ENCODE assay signal across 1 cellular context in the genomic region with DNA sequence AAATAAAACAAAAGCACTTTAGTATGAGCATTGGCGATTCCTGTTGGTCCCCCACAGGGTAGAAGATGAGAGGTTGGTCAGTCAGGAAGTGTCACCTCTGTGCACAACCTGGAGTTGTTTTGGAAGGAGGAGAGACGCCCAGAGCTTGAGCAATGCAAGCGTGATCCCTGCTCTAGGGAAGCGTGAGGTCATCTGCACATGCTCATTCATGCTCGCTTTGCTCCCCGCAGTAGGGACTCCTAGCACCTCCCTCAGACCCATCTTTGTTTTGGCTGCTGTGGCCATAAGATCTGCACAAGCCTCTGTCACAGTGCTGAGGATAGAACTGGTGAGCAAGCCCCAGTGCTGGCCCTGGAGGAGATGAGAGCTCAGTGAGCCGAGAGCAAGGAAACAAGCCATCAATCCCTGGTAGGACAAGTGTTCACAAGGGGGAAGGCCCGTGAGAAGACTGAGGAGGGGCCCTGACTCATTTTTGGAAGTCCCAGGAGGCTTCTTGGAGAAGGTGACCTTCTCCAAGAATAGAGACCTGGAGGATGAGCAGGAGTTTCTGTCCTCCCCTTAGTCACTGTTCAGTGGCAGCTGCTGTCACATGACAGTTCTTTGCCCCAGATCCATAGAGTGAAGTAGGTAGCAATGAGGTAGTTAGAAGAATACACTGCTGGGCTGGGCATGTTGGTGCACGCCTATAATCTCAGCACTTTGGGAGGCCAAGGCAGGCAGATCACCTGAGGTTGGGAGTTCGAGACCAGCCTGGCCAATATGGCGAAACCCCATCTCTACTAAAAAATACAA.
TF ChIP-seq lines count a peak whose summit lies in the region.

No MANE protein-coding gene starts in this region.

TF ChIP-seq in K562, 482 proteins besides CTCF, POLR2A, EP300 and RAD21:
- TF ChIP-seq, protein P1, sequence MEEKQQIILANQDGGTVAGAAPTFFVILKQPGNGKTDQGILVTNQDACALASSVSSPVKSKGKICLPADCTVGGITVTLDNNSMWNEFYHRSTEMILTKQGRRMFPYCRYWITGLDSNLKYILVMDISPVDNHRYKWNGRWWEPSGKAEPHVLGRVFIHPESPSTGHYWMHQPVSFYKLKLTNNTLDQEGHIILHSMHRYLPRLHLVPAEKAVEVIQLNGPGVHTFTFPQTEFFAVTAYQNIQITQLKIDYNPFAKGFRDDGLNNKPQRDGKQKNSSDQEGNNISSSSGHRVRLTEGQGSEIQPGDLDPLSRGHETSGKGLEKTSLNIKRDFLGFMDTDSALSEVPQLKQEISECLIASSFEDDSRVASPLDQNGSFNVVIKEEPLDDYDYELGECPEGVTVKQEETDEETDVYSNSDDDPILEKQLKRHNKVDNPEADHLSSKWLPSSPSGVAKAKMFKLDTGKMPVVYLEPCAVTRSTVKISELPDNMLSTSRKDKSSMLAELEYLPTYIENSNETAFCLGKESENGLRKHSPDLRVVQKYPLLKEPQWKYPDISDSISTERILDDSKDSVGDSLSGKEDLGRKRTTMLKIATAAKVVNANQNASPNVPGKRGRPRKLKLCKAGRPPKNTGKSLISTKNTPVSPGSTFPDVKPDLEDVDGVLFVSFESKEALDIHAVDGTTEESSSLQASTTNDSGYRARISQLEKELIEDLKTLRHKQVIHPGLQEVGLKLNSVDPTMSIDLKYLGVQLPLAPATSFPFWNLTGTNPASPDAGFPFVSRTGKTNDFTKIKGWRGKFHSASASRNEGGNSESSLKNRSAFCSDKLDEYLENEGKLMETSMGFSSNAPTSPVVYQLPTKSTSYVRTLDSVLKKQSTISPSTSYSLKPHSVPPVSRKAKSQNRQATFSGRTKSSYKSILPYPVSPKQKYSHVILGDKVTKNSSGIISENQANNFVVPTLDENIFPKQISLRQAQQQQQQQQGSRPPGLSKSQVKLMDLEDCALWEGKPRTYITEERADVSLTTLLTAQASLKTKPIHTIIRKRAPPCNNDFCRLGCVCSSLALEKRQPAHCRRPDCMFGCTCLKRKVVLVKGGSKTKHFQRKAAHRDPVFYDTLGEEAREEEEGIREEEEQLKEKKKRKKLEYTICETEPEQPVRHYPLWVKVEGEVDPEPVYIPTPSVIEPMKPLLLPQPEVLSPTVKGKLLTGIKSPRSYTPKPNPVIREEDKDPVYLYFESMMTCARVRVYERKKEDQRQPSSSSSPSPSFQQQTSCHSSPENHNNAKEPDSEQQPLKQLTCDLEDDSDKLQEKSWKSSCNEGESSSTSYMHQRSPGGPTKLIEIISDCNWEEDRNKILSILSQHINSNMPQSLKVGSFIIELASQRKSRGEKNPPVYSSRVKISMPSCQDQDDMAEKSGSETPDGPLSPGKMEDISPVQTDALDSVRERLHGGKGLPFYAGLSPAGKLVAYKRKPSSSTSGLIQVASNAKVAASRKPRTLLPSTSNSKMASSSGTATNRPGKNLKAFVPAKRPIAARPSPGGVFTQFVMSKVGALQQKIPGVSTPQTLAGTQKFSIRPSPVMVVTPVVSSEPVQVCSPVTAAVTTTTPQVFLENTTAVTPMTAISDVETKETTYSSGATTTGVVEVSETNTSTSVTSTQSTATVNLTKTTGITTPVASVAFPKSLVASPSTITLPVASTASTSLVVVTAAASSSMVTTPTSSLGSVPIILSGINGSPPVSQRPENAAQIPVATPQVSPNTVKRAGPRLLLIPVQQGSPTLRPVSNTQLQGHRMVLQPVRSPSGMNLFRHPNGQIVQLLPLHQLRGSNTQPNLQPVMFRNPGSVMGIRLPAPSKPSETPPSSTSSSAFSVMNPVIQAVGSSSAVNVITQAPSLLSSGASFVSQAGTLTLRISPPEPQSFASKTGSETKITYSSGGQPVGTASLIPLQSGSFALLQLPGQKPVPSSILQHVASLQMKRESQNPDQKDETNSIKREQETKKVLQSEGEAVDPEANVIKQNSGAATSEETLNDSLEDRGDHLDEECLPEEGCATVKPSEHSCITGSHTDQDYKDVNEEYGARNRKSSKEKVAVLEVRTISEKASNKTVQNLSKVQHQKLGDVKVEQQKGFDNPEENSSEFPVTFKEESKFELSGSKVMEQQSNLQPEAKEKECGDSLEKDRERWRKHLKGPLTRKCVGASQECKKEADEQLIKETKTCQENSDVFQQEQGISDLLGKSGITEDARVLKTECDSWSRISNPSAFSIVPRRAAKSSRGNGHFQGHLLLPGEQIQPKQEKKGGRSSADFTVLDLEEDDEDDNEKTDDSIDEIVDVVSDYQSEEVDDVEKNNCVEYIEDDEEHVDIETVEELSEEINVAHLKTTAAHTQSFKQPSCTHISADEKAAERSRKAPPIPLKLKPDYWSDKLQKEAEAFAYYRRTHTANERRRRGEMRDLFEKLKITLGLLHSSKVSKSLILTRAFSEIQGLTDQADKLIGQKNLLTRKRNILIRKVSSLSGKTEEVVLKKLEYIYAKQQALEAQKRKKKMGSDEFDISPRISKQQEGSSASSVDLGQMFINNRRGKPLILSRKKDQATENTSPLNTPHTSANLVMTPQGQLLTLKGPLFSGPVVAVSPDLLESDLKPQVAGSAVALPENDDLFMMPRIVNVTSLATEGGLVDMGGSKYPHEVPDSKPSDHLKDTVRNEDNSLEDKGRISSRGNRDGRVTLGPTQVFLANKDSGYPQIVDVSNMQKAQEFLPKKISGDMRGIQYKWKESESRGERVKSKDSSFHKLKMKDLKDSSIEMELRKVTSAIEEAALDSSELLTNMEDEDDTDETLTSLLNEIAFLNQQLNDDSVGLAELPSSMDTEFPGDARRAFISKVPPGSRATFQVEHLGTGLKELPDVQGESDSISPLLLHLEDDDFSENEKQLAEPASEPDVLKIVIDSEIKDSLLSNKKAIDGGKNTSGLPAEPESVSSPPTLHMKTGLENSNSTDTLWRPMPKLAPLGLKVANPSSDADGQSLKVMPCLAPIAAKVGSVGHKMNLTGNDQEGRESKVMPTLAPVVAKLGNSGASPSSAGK (IDR thresholded peaks at IDR 0.05) = 0 out of 2 replicates have a peak, but pooled peaks have one; percentile 19
- TF ChIP-seq ATF7 (IDR thresholded peaks at IDR 0.05) (no peak), GABPA (tag; conservative IDR thresholded peaks at IDR 0.05; ENCODE audit: low read depth) (no peak), ZNF507 (tag; conservative IDR thresholded peaks at IDR 0.05) (no peak), NRF1 (conservative IDR thresholded peaks at IDR 0.05 in 1 of 2, IDR thresholded peaks at IDR 0.05 in 1 of 2) (peak; percentile 26 to 45; a peak in 2 of 4 replicates), ZFP36 (IDR thresholded peaks at IDR 0.05; ENCODE audit: low read depth, low read length, partially characterized antibody) (peak; percentile 23), ARNT (IDR thresholded peaks at IDR 0.05) (no peak), CCAR2 (IDR thresholded peaks at IDR 0.05; ENCODE audit: low read depth, low read length) (no peak), CBX1 (IDR thresholded peaks at IDR 0.05; ENCODE audit: low read depth) (no peak), KDM1A (IDR thresholded peaks at IDR 0.05) (no peak), MYBL2 (IDR thresholded peaks at IDR 0.05; ENCODE audit: low read depth) (no peak), MYBL2 (CRISPR knock-in tag; IDR thresholded peaks at IDR 0.05; ENCODE audit: borderline replicate concordance) (no peak), JUND (IDR thresholded peaks at IDR 0.05; ENCODE audit: borderline replicate concordance, low read depth, low read length) (no peak; the same call in 1 of the 2 replicates), JUND (tag; IDR thresholded peaks at IDR 0.05; ENCODE audit: borderline replicate concordance, low read depth, low read length) (no peak), RBM39 (optimal IDR thresholded peaks at IDR 0.05; ENCODE audit: low read depth, low read length) (no peak), ZBTB17 (CRISPR knock-in tag; IDR thresholded peaks at IDR 0.05) (no peak)
- TF ChIP-seq, protein P2, sequence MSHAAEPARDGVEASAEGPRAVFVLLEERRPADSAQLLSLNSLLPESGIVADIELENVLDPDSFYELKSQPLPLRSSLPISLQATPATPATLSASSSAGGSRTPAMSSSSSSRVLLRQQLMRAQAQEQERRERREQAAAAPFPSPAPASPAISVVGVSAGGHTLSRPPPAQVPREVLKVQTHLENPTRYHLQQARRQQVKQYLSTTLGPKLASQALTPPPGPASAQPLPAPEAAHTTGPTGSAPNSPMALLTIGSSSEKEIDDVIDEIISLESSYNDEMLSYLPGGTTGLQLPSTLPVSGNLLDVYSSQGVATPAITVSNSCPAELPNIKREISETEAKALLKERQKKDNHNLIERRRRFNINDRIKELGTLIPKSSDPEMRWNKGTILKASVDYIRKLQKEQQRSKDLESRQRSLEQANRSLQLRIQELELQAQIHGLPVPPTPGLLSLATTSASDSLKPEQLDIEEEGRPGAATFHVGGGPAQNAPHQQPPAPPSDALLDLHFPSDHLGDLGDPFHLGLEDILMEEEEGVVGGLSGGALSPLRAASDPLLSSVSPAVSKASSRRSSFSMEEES (CRISPR knock-in tag; IDR thresholded peaks at IDR 0.05) = peak; percentile 65
- TF ChIP-seq, protein P3, sequence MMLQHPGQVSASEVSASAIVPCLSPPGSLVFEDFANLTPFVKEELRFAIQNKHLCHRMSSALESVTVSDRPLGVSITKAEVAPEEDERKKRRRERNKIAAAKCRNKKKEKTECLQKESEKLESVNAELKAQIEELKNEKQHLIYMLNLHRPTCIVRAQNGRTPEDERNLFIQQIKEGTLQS (IDR thresholded peaks at IDR 0.05) = peak; percentile 48; the same call in 1 of the 2 replicates
- TF ChIP-seq, protein P3 (CRISPR knock-in tag; conservative IDR thresholded peaks at IDR 0.05) = no peak
- TF ChIP-seq, protein P4, sequence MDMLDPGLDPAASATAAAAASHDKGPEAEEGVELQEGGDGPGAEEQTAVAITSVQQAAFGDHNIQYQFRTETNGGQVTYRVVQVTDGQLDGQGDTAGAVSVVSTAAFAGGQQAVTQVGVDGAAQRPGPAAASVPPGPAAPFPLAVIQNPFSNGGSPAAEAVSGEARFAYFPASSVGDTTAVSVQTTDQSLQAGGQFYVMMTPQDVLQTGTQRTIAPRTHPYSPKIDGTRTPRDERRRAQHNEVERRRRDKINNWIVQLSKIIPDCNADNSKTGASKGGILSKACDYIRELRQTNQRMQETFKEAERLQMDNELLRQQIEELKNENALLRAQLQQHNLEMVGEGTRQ (CRISPR knock-in tag; IDR thresholded peaks at IDR 0.05) = peak; percentile 22; the same call in 1 of the 2 replicates
- TF ChIP-seq, protein P5, sequence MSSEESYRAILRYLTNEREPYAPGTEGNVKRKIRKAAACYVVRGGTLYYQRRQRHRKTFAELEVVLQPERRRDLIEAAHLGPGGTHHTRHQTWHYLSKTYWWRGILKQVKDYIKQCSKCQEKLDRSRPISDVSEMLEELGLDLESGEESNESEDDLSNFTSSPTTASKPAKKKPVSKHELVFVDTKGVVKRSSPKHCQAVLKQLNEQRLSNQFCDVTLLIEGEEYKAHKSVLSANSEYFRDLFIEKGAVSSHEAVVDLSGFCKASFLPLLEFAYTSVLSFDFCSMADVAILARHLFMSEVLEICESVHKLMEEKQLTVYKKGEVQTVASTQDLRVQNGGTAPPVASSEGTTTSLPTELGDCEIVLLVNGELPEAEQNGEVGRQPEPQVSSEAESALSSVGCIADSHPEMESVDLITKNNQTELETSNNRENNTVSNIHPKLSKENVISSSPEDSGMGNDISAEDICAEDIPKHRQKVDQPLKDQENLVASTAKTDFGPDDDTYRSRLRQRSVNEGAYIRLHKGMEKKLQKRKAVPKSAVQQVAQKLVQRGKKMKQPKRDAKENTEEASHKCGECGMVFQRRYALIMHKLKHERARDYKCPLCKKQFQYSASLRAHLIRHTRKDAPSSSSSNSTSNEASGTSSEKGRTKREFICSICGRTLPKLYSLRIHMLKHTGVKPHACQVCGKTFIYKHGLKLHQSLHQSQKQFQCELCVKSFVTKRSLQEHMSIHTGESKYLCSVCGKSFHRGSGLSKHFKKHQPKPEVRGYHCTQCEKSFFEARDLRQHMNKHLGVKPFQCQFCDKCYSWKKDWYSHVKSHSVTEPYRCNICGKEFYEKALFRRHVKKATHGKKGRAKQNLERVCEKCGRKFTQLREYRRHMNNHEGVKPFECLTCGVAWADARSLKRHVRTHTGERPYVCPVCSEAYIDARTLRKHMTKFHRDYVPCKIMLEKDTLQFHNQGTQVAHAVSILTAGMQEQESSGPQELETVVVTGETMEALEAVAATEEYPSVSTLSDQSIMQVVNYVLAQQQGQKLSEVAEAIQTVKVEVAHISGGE (CRISPR knock-in tag; IDR thresholded peaks at IDR 0.05) = no peak
